ENCODE assay signal across 21 cellular contexts in the genomic region with DNA sequence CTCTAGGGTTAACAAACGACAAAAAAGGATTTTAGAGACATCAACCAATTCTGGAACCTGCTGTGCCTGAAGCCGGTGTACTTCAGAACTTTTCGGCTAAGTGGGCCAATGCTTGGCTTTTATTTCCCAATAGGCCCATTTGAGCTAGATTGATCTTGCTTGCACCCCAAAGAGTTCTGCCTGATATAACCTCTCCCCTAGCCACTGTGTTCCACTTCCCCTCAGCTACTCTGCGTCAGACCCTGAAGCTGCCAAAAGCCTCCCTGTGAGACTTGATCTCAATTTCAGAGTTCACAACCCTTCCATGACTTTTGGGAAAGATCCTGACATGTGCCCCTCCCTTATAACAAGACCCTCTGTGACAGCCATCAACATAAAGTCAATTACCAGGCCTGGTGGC. TPM values are rescaled to one million over a fixed set of nuclear protein-coding genes. Genes with fewer than 3 reads are reported as not detected.
DNase-seq lines count a peak whose midpoint lies in the region; ATAC-seq and TF ChIP-seq lines count a peak whose summit lies in the region.
"Had no signal": no experiment of that assay in that cellular context is flagged by ENCODE, and none has a peak within 500 bp of the region (broad histone marks: within the 10 kb centered on the region; RNA-seq: fewer than 3 reads in every experiment).

No MANE protein-coding gene starts in this region.

- no peaks in the 10 kb centered on the region for H3K79me1 ChIP-seq in IMR-90 (ENCODE audit: low read depth in 1 of 2, low read length in 2 of 2)

- H3K4me1 ChIP-seq in IMR-90 (ENCODE audit: control insufficient read depth, insufficient read depth, low read length) = no peaks in the 10 kb centered on the region
- peaks cover 60 to 83% of the 10 kb centered on the region in 2 experiments for H3K4me1 ChIP-seq in neutrophil (ENCODE audit: control insufficient read depth in 1 of 2, insufficient read depth in 1 of 2, low read depth in 1 of 2, low read length in 1 of 2)
- H3K4me1 ChIP-seq: SJSA1 had no signal

- no peak overlapping the region for H3K23ac ChIP-seq in IMR-90 (ENCODE audit: low read depth, low read length)

- H3K36me3 ChIP-seq in IMR-90 (ENCODE audit: control insufficient read depth, insufficient read depth, low read length) (no peaks in the 10 kb centered on the region), neutrophil (no peaks in the 10 kb centered on the region)
- H3K36me3 ChIP-seq: BLaER1, SJSA1 had no signal

- H3K27ac Mint-ChIP-seq in activated B cell treated with CpG ODN at 0.5 μM for 24 hours = peak overlapping the region; percentile 81
- H3K27ac Mint-ChIP-seq in activated T-helper 17 cell treated with anti-CD3 and anti-CD28 coated beads, Interleukin-2, amount 50 U/mL, for 72 hours = no peak overlapping the region
- H3K27ac Mint-ChIP-seq: CD8-positive, alpha-beta T cell had no signal

- no peak overlapping the region for H2BK120ac ChIP-seq in IMR-90 (ENCODE audit: low read depth, low read length)

- no peak overlapping the region for H3K4me3 Mint-ChIP-seq in activated B cell treated with CpG ODN at 0.5 μM for 24 hours
- no peak overlapping the region for H3K4me3 Mint-ChIP-seq in activated T-helper 17 cell treated with anti-CD3 and anti-CD28 coated beads, Interleukin-2, amount 50 U/mL, for 72 hours
- H3K4me3 Mint-ChIP-seq: CD8-positive, alpha-beta T cell had no signal

- POLR2A ChIA-PET in IMR-90 (lab: Charles Lee; ENCODE audit: unreplicated experiment) = no interaction called here
- POLR2A ChIA-PET in activated B cell treated with CpG ODN at 0.5 μM for 24 hours (lab: Charles Lee) = interaction anchor here (0.7 to 1.6 kb wide), 6 partner anchors 45 to 235 kb away, joined by 3 to 9 read pairs (median 6); a partner anchor contains a TSS

- no peak overlapping the region for H4K5ac ChIP-seq in IMR-90 (ENCODE audit: low read depth, low read length)

- no peaks in the 10 kb centered on the region for H3K27me3 Mint-ChIP-seq in activated B cell treated with CpG ODN at 0.5 μM for 24 hours
- peaks cover 26% of the 10 kb centered on the region for H3K27me3 Mint-ChIP-seq in activated T-helper 17 cell treated with anti-CD3 and anti-CD28 coated beads, Interleukin-2, amount 50 U/mL, for 72 hours
- H3K27me3 Mint-ChIP-seq: IgD-negative memory B cell had no signal

- no peak overlapping the region for H3K18ac ChIP-seq in IMR-90 (ENCODE audit: low read depth, low read length)

- no peak for ATAC-seq in IMR-90 (ENCODE audit: low read depth)
- no peak for ATAC-seq in activated B cell treated with CpG ODN at 0.5 μM for 24 hours (ENCODE audit: low read depth)
- ATAC-seq in activated T-helper 17 cell treated with anti-CD3 and anti-CD28 coated beads, Interleukin-2, amount 50 U/mL, for 72 hours (replicated peaks) = no peak
- ATAC-seq: CD8-positive, alpha-beta T cell; HCT116 had no signal

- no peaks in the 10 kb centered on the region for H3K9me1 ChIP-seq in IMR-90 (ENCODE audit: insufficient read depth, low read length)

- H3K9ac ChIP-seq in IMR-90 (ENCODE audit: low read depth, low read length) = no peak overlapping the region
- H3K9ac ChIP-seq: BLaER1 had no signal

- H3K9me3 ChIP-seq in IMR-90 (ENCODE audit: control insufficient read depth, insufficient read depth, low read length) (no peaks in the 10 kb centered on the region), neutrophil (no peaks in the 10 kb centered on the region)
- H3K9me3 ChIP-seq: BLaER1, SJSA1 had no signal

- TF ChIP-seq CTCF in IMR-90 (conservative IDR thresholded peaks at IDR 0.05; ENCODE audit: low read depth, low read length) (no peak), activated B cell treated with CpG ODN at 0.5 μM for 24 hours (IDR thresholded peaks at IDR 0.05) (no peak), neutrophil (IDR thresholded peaks at IDR 0.05) (no peak)

- no peak overlapping the region for H4K91ac ChIP-seq in IMR-90 (ENCODE audit: insufficient read depth, low read depth, low read length)

- H2BK20ac ChIP-seq in IMR-90 (ENCODE audit: low read depth, low read length) = no peak overlapping the region

- H3K4me3 ChIP-seq in IMR-90 (ENCODE audit: insufficient read depth, low read depth, low read length) (no peak overlapping the region), neutrophil (ENCODE audit: low read depth in 1 of 2, low read length in 1 of 2) (peak overlapping the region in 1 of 2 experiments; percentile 37)
- H3K4me3 ChIP-seq: BLaER1, SJSA1 had no signal

- H2BK15ac ChIP-seq in IMR-90 (ENCODE audit: low read depth, low read length) = no peak overlapping the region

- no TSS peak for BruUV-seq in IMR-90 (replicated peaks; lab: Mats Ljungman, UMichigan)

- H3K4me2 ChIP-seq in IMR-90 (ENCODE audit: low read depth, low read length) = no peak overlapping the region
- H3K4me2 ChIP-seq: BLaER1 had no signal

- no peak overlapping the region for H2AFZ ChIP-seq in IMR-90 (replicated peaks; ENCODE audit: low read length, poor library complexity)

- H2AK9ac ChIP-seq in IMR-90 (replicated peaks; ENCODE audit: low read depth, low read length, poor library complexity) = peak overlapping the region; percentile 72

- no peaks in the 10 kb centered on the region for H4K20me1 ChIP-seq in IMR-90 (ENCODE audit: insufficient read depth, low read length)
- H4K20me1 ChIP-seq: BLaER1 had no signal

- H3K4ac ChIP-seq in IMR-90 (ENCODE audit: low read depth, low read length) = no peak overlapping the region

- intact Hi-C loops in IMR-90 (cut with micrococcal nuclease) (no loop called here), activated B cell treated with CpG ODN at 0.5 μM for 24 hours (cut with micrococcal nuclease) (loop anchor here (5.0 kb wide), 1 partner anchor 120 kb away; a partner anchor contains a TSS)

- in situ Hi-C loops in IMR-90 (cut with MboI; ENCODE audit: low sequenced_read_pairs) = no loop called here

- DNase-seq in IMR-90 = no peak
- DNase-seq in activated B cell treated with CpG ODN at 0.5 μM for 24 hours = no peak
- DNase-seq in NCI-H446 treated with DMSO at 0.1 percent for 48 hours (lab: John Stamatoyannopoulos, UW) = no peak
- DNase-seq in stimulated activated CD8-positive, alpha-beta memory T cell treated with anti-CD3 and anti-CD28 coated beads, Interleukin-4, amount 100 ng/mL, for 48 hours = no peak
- DNase-seq in HuH-7.5 (ENCODE audit: low spot score) = no peak
- DNase-seq: CD8-positive, alpha-beta T cell; DND-41; GOT3; NCI-H1092; NCI-H1436; NCI-H1930; NCI-H526 had no signal

- no peaks in the 10 kb centered on the region for H3K36me3 Mint-ChIP-seq in activated B cell treated with CpG ODN at 0.5 μM for 24 hours (ENCODE audit: low read depth)
- H3K36me3 Mint-ChIP-seq in activated T-helper 17 cell treated with anti-CD3 and anti-CD28 coated beads, Interleukin-2, amount 50 U/mL, for 72 hours (ENCODE audit: low read depth) = no peaks in the 10 kb centered on the region
- H3K36me3 Mint-ChIP-seq: CD8-positive, alpha-beta T cell; IgD-negative memory B cell had no signal

- no peak overlapping the region for H3K27ac ChIP-seq in IMR-90 (ENCODE audit: insufficient read depth, low read length)
- peak overlapping the region; percentile 86 for H3K27ac ChIP-seq in neutrophil
- H3K27ac ChIP-seq: BLaER1, SJSA1 had no signal

- TF ChIP-seq RAD21 in IMR-90 (IDR thresholded peaks at IDR 0.05; ENCODE audit: low read length) = no peak

- no peak for TF ChIP-seq POLR2A in IMR-90 (IDR thresholded peaks at IDR 0.05; ENCODE audit: low read depth, low read length)

- no peak overlapping the region for H2AK5ac ChIP-seq in IMR-90 (ENCODE audit: low read depth, low read length)

- H3K27me3 ChIP-seq in IMR-90 (ENCODE audit: control insufficient read depth, insufficient read depth, low read length) = no peaks in the 10 kb centered on the region
- H3K27me3 ChIP-seq in neutrophil = no peaks in the 10 kb centered on the region
- H3K27me3 ChIP-seq: BLaER1 had no signal

- peaks cover 63% of the 10 kb centered on the region for H3K4me1 Mint-ChIP-seq in activated B cell treated with CpG ODN at 0.5 μM for 24 hours
- H3K4me1 Mint-ChIP-seq in activated T-helper 17 cell treated with anti-CD3 and anti-CD28 coated beads, Interleukin-2, amount 50 U/mL, for 72 hours = no peaks in the 10 kb centered on the region

- CTCF ChIA-PET in IMR-90 (lab: Yijun Ruan, JAX) = no interaction called here
- CTCF ChIA-PET in activated B cell treated with CpG ODN at 0.5 μM for 24 hours (lab: Charles Lee) = interaction anchor here (0.9 to 2.2 kb wide), 11 partner anchors 9 to 313 kb away, joined by 3 to 8 read pairs (median 4); no protein-coding TSS in a partner anchor

- peaks cover 5% of the 10 kb centered on the region for H3K9me3 Mint-ChIP-seq in activated B cell treated with CpG ODN at 0.5 μM for 24 hours
- H3K9me3 Mint-ChIP-seq in activated T-helper 17 cell treated with anti-CD3 and anti-CD28 coated beads, Interleukin-2, amount 50 U/mL, for 72 hours = no peaks in the 10 kb centered on the region
- H3K9me3 Mint-ChIP-seq: CD8-positive, alpha-beta T cell; IgD-negative memory B cell had no signal

- no peak overlapping the region for H3K56ac ChIP-seq in IMR-90 (ENCODE audit: extremely low read depth, insufficient read depth, low read length)

- dilution Hi-C loops in IMR-90 (cut with HindIII; ENCODE audit: low sequenced_read_pairs, unreplicated experiment) = no loop called here

- H2BK5ac ChIP-seq in IMR-90 (ENCODE audit: low read depth, low read length, poor library complexity, severe bottlenecking) = no peak overlapping the region

- H3K14ac ChIP-seq in IMR-90 (replicated peaks; ENCODE audit: low read depth, low read length) = no peak overlapping the region

- no peak overlapping the region for H4K8ac ChIP-seq in IMR-90 (ENCODE audit: low read depth in 2 of 2, low read length in 2 of 2)

- WGBS in IMR-90 (ENCODE audit: extremely low coverage in 2 of 2, insufficient read length in 1 of 2), 2 experiments = 36% methylated on average over 2 of the region's 4 CpGs; no CpG with 5 or more reads in 1 of the 2 experiments

RNA-seq across cellular contexts. Expression of a gene that starts 5.6 kb away (rescaled TPM):
- total RNA-seq in IMR-90 (2012; rRNA removed) (not detected in 2 replicates), activated B cell treated with CpG ODN at 0.5 μM for 24 hours (10.5 and 12.8 TPM in 2 replicates)
- not detected in 2 replicates for polyA plus RNA-seq in IMR-90 (2012; rRNA removed)
- not detected in 2 replicates for polyA plus RNA-seq in IMR-90 (2012; cell fraction: cytosol; rRNA removed)
- not detected in 2 replicates for polyA plus RNA-seq in IMR-90 (2012; cell fraction: nucleus; rRNA removed; ENCODE audit: low replicate concordance)
- total RNA-seq in activated T-helper 17 cell treated with anti-CD3 and anti-CD28 coated beads, Interleukin-2, amount 50 U/mL, for 72 hours = not detected
- total RNA-seq: CD8-positive, alpha-beta T cell; M059J; SJSA1 had no signal

RNA-seq across cellular contexts. Expression of a gene that starts 22.1 kb away (rescaled TPM):
- total RNA-seq in IMR-90 (2012; rRNA removed) (not detected in 2 replicates), activated B cell treated with CpG ODN at 0.5 μM for 24 hours (0.22 TPM in 1 of 2 replicates, not detected in the other)
- not detected in 2 replicates for polyA plus RNA-seq in IMR-90 (2012; rRNA removed)
- polyA plus RNA-seq in IMR-90 (2012; cell fraction: cytosol; rRNA removed) = not detected in 2 replicates
- polyA plus RNA-seq in IMR-90 (2012; cell fraction: nucleus; rRNA removed; ENCODE audit: low replicate concordance) = not detected in 2 replicates
- not detected for total RNA-seq in activated T-helper 17 cell treated with anti-CD3 and anti-CD28 coated beads, Interleukin-2, amount 50 U/mL, for 72 hours
- total RNA-seq: CD8-positive, alpha-beta T cell; HT1080; M059J; Right ventricle myocardium inferior; SJSA1 had no signal
- polyA plus RNA-seq: IgD-negative memory B cell had no signal

RNA-seq across cellular contexts. Expression of a gene that starts 40.9 kb away (rescaled TPM):
- total RNA-seq in IMR-90 (2012; rRNA removed) (1.3 and 1.7 TPM in 2 replicates), activated B cell treated with CpG ODN at 0.5 μM for 24 hours (3.2 and 3.3 TPM in 2 replicates)
- 10.5 and 13.6 TPM in 2 replicates for polyA plus RNA-seq in IMR-90 (2012; rRNA removed)
- 4.0 and 8.1 TPM in 2 replicates for polyA plus RNA-seq in IMR-90 (2012; cell fraction: cytosol; rRNA removed)
- polyA plus RNA-seq in IMR-90 (2012; cell fraction: nucleus; rRNA removed; ENCODE audit: low replicate concordance) = 92.7 and 118 TPM in 2 replicates
- total RNA-seq in activated T-helper 17 cell treated with anti-CD3 and anti-CD28 coated beads, Interleukin-2, amount 50 U/mL, for 72 hours = 10 to 100 TPM in 1 of 2 donors, 1 to 10 TPM in 1; 3.2 to 18.3 TPM

Comparison
In these comparisons a context has a peak if more than half of its experiments do, and no peak if none do; other contexts are left out.
1. RNA of a gene that starts 5.6 kb away (total RNA-seq): 10.5 to 12.8 TPM in activated B cell treated with CpG ODN at 0.5 μM for 24 hours; not detected in IMR-90 and not detected in activated T-helper 17 cell treated with anti-CD3 and anti-CD28 coated beads, Interleukin-2, amount 50 U/mL, for 72 hours; every median in the first group is over 10 times any median in the second.